ENCODE assay signal across 8 cellular contexts in the genomic region with DNA sequence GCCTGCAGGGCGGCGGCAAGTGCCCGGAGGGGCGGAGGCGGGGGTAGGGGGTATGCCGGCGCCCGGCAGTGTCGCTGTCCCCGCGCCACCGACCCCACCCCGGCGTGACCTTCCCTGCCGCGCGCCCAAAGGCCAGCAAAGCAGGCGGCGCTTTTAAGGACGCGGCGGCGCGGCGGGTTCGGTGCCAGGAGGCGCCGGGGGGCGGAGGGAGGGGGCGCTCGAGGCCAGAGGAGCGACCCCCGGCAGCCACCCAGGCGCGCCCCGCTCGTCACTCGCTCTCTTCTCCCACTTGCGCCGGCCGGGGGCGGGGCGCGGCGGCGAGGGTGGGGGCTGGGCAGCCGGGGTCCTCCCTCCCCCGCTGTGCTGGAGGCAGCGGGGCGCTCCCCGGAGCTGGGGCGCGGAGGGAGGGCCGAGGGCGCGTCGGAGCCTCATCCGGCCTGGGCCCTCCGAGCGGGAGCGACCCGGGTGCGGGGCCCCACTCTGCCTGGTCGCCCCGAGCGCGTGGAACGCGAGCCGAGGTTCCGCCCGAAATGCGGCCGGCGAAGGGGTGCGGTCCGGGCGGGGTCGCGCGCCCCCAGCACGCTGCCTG. TPM values are rescaled to one million over a fixed set of nuclear protein-coding genes. Genes with fewer than 3 reads are reported as not detected.
DNase-seq lines count a peak whose midpoint lies in the region; ATAC-seq and TF ChIP-seq lines count a peak whose summit lies in the region.

No MANE protein-coding gene starts in this region.

- TF ChIP-seq CTCF in HL-60 (IDR thresholded peaks at IDR 0.05; ENCODE audit: insufficient read depth, low read length) (no peak), breast epithelium (IDR thresholded peaks at IDR 0.05) (no peak), GM10248 (IDR thresholded peaks at IDR 0.05; ENCODE audit: control extremely low read depth, extremely low read depth, low read depth, missing control alignments) (no peak)

- peak overlapping the region; percentile 68 for H3K27ac ChIP-seq in ACC112 (ENCODE audit: low read depth, low read length)
- no peak overlapping the region for H3K27ac ChIP-seq in HL-60 (replicated peaks)
- H3K27ac ChIP-seq in breast epithelium: peak overlapping the region; percentile 94 to 96
- H3K27ac ChIP-seq in subcutaneous abdominal adipose tissue (ENCODE audit: low read depth, low read length): peak overlapping the region; percentile 86

- no peak for TF ChIP-seq POLR2A in breast epithelium (IDR thresholded peaks at IDR 0.05)

- POLR2A ChIA-PET in GM10248 (lab: Yijun Ruan, JAX): no interaction called here

- H3K9ac ChIP-seq in subcutaneous abdominal adipose tissue (ENCODE audit: low read length in 5 of 5): peak overlapping the region in 4 of 5 donors; percentile 70 to 82 (median 80)

- H3K9me3 ChIP-seq in breast epithelium (no peaks in the 10 kb centered on the region), subcutaneous abdominal adipose tissue (ENCODE audit: control insufficient read depth in 5 of 5, low read length in 5 of 5) (no peaks in the 10 kb centered on the region)

- H3K4me3 ChIP-seq in ACC112 (ENCODE audit: low read depth, low read length) (peak overlapping the region; percentile 89), HL-60 (replicated peaks; ENCODE audit: insufficient read depth, low read length) (peak overlapping the region; percentile 46), breast epithelium (peak overlapping the region; percentile 75 to 94 (median 87)), subcutaneous abdominal adipose tissue (ENCODE audit: low read depth in 1 of 5, low read length in 5 of 5) (peak overlapping the region; percentile 61 to 86 (median 78))

- CTCF ChIA-PET in GM10248 (lab: Yijun Ruan, JAX): no interaction called here

- H3K27me3 ChIP-seq in ACC112 (ENCODE audit: insufficient read depth, low read length) (no peaks in the 10 kb centered on the region), HL-60 (ENCODE audit: insufficient read depth, poor library complexity, severe bottlenecking) (peaks cover 16% of the 10 kb centered on the region), breast epithelium (no peaks in the 10 kb centered on the region), subcutaneous abdominal adipose tissue (ENCODE audit: control insufficient read depth in 5 of 5, insufficient read depth in 4 of 5, low read length in 5 of 5) (peaks cover 0 to 4% (median 0%) of the 10 kb centered on the region in 5 donors)

- H3K4me1 ChIP-seq in ACC112 (ENCODE audit: control insufficient read depth, insufficient read depth, low read length, unreplicated experiment) (peaks cover 14% of the 10 kb centered on the region), breast epithelium (peaks cover 5 to 6% of the 10 kb centered on the region in 2 donors), subcutaneous abdominal adipose tissue (ENCODE audit: control insufficient read depth in 5 of 5, insufficient read depth in 5 of 5, low read length in 5 of 5) (peaks cover 7 to 51% (median 41%) of the 10 kb centered on the region in 5 donors)

- H3K36me3 ChIP-seq in ACC112 (ENCODE audit: insufficient read depth, low read length) (no peaks in the 10 kb centered on the region), breast epithelium (no peaks in the 10 kb centered on the region), subcutaneous abdominal adipose tissue (ENCODE audit: control insufficient read depth in 5 of 5, insufficient read depth in 5 of 5, low read length in 5 of 5) (peaks cover 0 to 2% (median 0%) of the 10 kb centered on the region in 5 donors)

- peak; percentile 62 for ATAC-seq in left lobe of liver

- H3K79me2 ChIP-seq in ACC112 (ENCODE audit: control insufficient read depth, insufficient read depth, low read length, unreplicated experiment): no peaks in the 10 kb centered on the region

- DNase-seq in HL-60 (ENCODE audit: low read depth in 1 of 2, low spot score in 1 of 2) (no peak), breast epithelium (ENCODE audit: low spot score in 2 of 2) (no peak), left lobe of liver (ENCODE audit: low spot score) (peak; percentile 70), GM10248 (ENCODE audit: extremely low spot score) (no peak), ureter (ENCODE audit: low spot score) (no peak), NCI-H2171 (lab: John Stamatoyannopoulos, UW) (no peak)

- H2AFZ ChIP-seq in ACC112 (ENCODE audit: low read length, unreplicated experiment): peak overlapping the region; percentile 10

- intact Hi-C loops in breast epithelium (cut with DNase I; ENCODE audit: low total_unique reads): loop anchor here (5.0 kb wide), 1 partner anchor 1549 kb away; a partner anchor contains a TSS

RNA-seq across cellular contexts. Expression of a gene that starts 8.5 kb away (rescaled TPM):
- total RNA-seq in breast epithelium (10 to 100 TPM in 2 of 3 donors, 1 to 10 TPM in 1; 7.4 to 17.0 (median 11.7) TPM), left lobe of liver (8.0 TPM), ureter (23.7 TPM)
